In the genomic region with DNA sequence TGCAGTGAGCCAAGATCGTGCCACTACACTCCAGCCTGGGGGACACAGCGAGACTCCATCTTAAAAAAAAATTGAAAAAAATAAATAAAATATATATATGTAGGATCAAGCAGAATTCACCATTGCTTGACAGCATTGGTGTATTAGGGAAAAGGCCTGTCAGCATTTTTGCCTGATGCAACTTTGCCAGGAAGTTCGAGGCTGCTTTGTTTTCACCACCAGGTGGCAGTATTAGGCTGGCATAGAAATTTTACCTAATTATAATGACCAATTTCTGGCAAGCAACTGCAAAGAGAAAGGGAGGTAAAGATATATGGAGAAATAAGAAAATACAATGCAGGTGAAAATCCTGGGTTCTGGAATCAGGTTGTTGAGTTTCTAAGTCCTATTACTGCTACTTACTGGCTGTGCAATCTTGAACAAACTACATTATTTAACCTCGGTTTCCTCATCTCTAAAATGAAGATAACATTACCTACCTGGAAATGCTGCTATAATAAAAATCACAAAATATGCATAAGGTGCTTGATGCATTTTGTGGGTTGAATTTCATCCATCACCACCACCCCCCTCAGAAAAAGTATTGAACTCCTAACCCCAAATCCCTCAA, we compare ENCODE assay signal across 1 cellular context.
TF ChIP-seq lines count a peak whose summit lies in the region.

No MANE protein-coding gene starts in this region.

TF ChIP-seq in HepG2, 621 proteins besides CTCF, POLR2A, EP300 and RAD21:
- TF ChIP-seq ELF3 (CRISPR knock-in tag; IDR thresholded peaks at IDR 0.05), result 0 out of 2 replicates have a peak, but pooled peaks have one; percentile 16
- no peak for TF ChIP-seq TCF7 (IDR thresholded peaks at IDR 0.05; ENCODE audit: low read depth)
- peak; percentile 70 for TF ChIP-seq SMC3 (IDR thresholded peaks at IDR 0.05; ENCODE audit: low read length)
- TF ChIP-seq KAT8 (CRISPR knock-in tag; IDR thresholded peaks at IDR 0.05), result no peak
- TF ChIP-seq, protein P1, sequence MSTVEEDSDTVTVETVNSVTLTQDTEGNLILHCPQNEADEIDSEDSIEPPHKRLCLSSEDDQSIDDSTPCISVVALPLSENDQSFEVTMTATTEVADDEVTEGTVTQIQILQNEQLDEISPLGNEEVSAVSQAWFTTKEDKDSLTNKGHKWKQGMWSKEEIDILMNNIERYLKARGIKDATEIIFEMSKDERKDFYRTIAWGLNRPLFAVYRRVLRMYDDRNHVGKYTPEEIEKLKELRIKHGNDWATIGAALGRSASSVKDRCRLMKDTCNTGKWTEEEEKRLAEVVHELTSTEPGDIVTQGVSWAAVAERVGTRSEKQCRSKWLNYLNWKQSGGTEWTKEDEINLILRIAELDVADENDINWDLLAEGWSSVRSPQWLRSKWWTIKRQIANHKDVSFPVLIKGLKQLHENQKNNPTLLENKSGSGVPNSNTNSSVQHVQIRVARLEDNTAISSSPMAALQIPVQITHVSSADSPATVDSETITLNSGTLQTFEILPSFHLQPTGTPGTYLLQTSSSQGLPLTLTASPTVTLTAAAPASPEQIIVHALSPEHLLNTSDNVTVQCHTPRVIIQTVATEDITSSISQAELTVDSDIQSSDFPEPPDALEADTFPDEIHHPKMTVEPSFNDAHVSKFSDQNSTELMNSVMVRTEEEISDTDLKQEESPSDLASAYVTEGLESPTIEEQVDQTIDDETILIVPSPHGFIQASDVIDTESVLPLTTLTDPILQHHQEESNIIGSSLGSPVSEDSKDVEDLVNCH (CRISPR knock-in tag; IDR thresholded peaks at IDR 0.05), result no peak
- TF ChIP-seq NR1H2 (CRISPR knock-in tag; IDR thresholded peaks at IDR 0.05; ENCODE audit: borderline replicate concordance, low read depth), result no peak
- TF ChIP-seq MIXL1 (CRISPR knock-in tag; IDR thresholded peaks at IDR 0.05), result peak; percentile 68; the same call in 1 of the 2 replicates
- TF ChIP-seq, protein P2, sequence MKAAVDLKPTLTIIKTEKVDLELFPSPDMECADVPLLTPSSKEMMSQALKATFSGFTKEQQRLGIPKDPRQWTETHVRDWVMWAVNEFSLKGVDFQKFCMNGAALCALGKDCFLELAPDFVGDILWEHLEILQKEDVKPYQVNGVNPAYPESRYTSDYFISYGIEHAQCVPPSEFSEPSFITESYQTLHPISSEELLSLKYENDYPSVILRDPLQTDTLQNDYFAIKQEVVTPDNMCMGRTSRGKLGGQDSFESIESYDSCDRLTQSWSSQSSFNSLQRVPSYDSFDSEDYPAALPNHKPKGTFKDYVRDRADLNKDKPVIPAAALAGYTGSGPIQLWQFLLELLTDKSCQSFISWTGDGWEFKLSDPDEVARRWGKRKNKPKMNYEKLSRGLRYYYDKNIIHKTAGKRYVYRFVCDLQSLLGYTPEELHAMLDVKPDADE (CRISPR knock-in tag; IDR thresholded peaks at IDR 0.05), result no peak
- no peak for TF ChIP-seq SNAPC2 (CRISPR knock-in tag; IDR thresholded peaks at IDR 0.05)
- no peak for TF ChIP-seq ATF7-NPFF (CRISPR knock-in tag; IDR thresholded peaks at IDR 0.05; ENCODE audit: low read depth)
- peak; percentile 63; the same call in 1 of the 2 replicates for TF ChIP-seq CEBPB (IDR thresholded peaks at IDR 0.05; ENCODE audit: borderline replicate concordance, low read depth, low read length)
- no peak for TF ChIP-seq CBFB (CRISPR knock-in tag; IDR thresholded peaks at IDR 0.05)
- peak; percentile 99 for TF ChIP-seq MAFK (conservative IDR thresholded peaks at IDR 0.05 in 1 of 2, IDR thresholded peaks at IDR 0.05 in 1 of 2; ENCODE audit: low read length in 2 of 2)
- TF ChIP-seq ZNF614 (CRISPR knock-in tag; IDR thresholded peaks at IDR 0.05; ENCODE audit: borderline replicate concordance), result 0 out of 2 replicates have a peak, but pooled peaks have one; percentile 35
- TF ChIP-seq MAFF (IDR thresholded peaks at IDR 0.05; ENCODE audit: low read depth, low read length), result peak; percentile 98
- 0 out of 2 replicates have a peak, but pooled peaks have one; percentile 20 for TF ChIP-seq SAP130 (CRISPR knock-in tag; IDR thresholded peaks at IDR 0.05; ENCODE audit: low read depth)
- TF ChIP-seq STAG1 (CRISPR knock-in tag; IDR thresholded peaks at IDR 0.05), result peak; percentile 81
- peak; percentile 66; the same call in 1 of the 2 replicates for TF ChIP-seq MAFG (CRISPR knock-in tag; IDR thresholded peaks at IDR 0.05)
- no peak for TF ChIP-seq NFIB (CRISPR knock-in tag; IDR thresholded peaks at IDR 0.05; ENCODE audit: borderline replicate concordance)
- TF ChIP-seq, protein P3, sequence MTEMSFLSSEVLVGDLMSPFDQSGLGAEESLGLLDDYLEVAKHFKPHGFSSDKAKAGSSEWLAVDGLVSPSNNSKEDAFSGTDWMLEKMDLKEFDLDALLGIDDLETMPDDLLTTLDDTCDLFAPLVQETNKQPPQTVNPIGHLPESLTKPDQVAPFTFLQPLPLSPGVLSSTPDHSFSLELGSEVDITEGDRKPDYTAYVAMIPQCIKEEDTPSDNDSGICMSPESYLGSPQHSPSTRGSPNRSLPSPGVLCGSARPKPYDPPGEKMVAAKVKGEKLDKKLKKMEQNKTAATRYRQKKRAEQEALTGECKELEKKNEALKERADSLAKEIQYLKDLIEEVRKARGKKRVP (CRISPR knock-in tag; IDR thresholded peaks at IDR 0.05), result peak; percentile 41 to 93; a peak in 2 of 4 replicates
- TF ChIP-seq, protein P4, sequence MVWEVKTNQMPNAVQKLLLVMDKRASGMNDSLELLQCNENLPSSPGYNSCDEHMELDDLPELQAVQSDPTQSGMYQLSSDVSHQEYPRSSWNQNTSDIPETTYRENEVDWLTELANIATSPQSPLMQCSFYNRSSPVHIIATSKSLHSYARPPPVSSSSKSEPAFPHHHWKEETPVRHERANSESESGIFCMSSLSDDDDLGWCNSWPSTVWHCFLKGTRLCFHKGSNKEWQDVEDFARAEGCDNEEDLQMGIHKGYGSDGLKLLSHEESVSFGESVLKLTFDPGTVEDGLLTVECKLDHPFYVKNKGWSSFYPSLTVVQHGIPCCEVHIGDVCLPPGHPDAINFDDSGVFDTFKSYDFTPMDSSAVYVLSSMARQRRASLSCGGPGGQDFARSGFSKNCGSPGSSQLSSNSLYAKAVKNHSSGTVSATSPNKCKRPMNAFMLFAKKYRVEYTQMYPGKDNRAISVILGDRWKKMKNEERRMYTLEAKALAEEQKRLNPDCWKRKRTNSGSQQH (CRISPR knock-in tag; IDR thresholded peaks at IDR 0.05; ENCODE audit: low read depth), result no peak
- no peak for TF ChIP-seq ZSCAN25 (CRISPR knock-in tag; IDR thresholded peaks at IDR 0.05)
- TF ChIP-seq CEBPG (CRISPR knock-in tag; IDR thresholded peaks at IDR 0.05), result peak; percentile 87
- TF ChIP-seq, protein P5, sequence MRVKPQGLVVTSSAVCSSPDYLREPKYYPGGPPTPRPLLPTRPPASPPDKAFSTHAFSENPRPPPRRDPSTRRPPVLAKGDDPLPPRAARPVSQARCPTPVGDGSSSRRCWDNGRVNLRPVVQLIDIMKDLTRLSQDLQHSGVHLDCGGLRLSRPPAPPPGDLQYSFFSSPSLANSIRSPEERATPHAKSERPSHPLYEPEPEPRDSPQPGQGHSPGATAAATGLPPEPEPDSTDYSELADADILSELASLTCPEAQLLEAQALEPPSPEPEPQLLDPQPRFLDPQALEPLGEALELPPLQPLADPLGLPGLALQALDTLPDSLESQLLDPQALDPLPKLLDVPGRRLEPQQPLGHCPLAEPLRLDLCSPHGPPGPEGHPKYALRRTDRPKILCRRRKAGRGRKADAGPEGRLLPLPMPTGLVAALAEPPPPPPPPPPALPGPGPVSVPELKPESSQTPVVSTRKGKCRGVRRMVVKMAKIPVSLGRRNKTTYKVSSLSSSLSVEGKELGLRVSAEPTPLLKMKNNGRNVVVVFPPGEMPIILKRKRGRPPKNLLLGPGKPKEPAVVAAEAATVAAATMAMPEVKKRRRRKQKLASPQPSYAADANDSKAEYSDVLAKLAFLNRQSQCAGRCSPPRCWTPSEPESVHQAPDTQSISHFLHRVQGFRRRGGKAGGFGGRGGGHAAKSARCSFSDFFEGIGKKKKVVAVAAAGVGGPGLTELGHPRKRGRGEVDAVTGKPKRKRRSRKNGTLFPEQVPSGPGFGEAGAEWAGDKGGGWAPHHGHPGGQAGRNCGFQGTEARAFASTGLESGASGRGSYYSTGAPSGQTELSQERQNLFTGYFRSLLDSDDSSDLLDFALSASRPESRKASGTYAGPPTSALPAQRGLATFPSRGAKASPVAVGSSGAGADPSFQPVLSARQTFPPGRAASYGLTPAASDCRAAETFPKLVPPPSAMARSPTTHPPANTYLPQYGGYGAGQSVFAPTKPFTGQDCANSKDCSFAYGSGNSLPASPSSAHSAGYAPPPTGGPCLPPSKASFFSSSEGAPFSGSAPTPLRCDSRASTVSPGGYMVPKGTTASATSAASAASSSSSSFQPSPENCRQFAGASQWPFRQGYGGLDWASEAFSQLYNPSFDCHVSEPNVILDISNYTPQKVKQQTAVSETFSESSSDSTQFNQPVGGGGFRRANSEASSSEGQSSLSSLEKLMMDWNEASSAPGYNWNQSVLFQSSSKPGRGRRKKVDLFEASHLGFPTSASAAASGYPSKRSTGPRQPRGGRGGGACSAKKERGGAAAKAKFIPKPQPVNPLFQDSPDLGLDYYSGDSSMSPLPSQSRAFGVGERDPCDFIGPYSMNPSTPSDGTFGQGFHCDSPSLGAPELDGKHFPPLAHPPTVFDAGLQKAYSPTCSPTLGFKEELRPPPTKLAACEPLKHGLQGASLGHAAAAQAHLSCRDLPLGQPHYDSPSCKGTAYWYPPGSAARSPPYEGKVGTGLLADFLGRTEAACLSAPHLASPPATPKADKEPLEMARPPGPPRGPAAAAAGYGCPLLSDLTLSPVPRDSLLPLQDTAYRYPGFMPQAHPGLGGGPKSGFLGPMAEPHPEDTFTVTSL (CRISPR knock-in tag; IDR thresholded peaks at IDR 0.05; ENCODE audit: borderline replicate concordance), result no peak
